16 cellular contexts compared by ENCODE assay signal in the genomic region with DNA sequence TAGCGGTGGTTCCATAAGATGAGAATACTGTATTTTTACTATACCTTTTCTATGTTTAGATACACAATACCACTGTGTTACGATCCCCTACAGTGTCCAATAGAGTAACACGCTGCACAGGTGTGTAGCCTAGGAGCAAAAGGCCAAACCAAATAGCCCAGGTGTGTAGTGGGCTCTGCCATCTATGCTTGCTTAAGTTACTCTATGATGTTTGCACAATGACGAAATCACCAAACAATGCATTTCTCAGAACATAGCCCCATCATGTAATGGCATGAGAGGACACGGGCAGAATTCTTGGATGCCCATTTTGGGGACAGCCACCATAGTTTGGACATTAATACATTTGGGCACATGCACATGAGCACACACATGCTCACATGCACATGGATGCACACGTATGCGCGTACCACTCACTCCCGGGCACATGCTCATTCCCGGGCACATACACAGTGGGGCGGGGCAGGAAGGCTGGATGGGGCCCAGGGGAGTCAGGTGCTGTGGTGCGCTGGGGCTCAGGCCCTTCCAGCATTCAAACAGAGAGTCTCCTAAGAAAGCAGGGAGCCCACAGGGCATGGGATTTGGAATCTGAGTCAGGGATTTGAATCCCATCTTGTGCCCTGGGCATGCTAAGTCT.
"Had no signal": no experiment of that assay in that cellular context is flagged by ENCODE, and none has a peak within 500 bp of the region (broad histone marks: within the 10 kb centered on the region; RNA-seq: fewer than 3 reads in every experiment).

No MANE protein-coding gene starts in this region.

- ATAC-seq: activated CD4-positive, alpha-beta T cell treated with anti-CD3 and anti-CD28 coated beads for 36 hours; activated naive CD8-positive, alpha-beta T cell treated with anti-CD3 and anti-CD28 coated beads, Interleukin-2, amount 50 U/mL, for 24 hours; foreskin keratinocyte; psoas muscle; right cardiac atrium; stimulated activated naive CD8-positive, alpha-beta T cell treated with anti-CD3 and anti-CD28 coated beads, Interleukin-15, amount 100 ng/mL, for 72 hours; T-cell had no signal

- H3K4me1 ChIP-seq: colonic mucosa, foreskin keratinocyte had no signal

- H3K36me3 ChIP-seq: colonic mucosa had no signal

- H3K27ac ChIP-seq: colonic mucosa, foreskin keratinocyte, psoas muscle had no signal

- DNase-seq: activated CD4-positive, alpha-beta memory T cell treated with anti-CD3 and anti-CD28 coated beads for 36 hours; activated CD4-positive, alpha-beta T cell treated with anti-CD3 and anti-CD28 coated beads for 36 hours; activated naive CD4-positive, alpha-beta T cell treated with anti-CD3 and anti-CD28 coated beads for 36 hours; activated naive CD8-positive, alpha-beta T cell treated with anti-CD3 and anti-CD28 coated beads, Interleukin-2, amount 50 U/mL, for 24 hours; activated T-cell treated with anti-CD3 and anti-CD28 coated beads, Interleukin-2, amount 50 U/mL, for 1 hour; anterior cingulate cortex; colonic mucosa; endodermal cell; foreskin keratinocyte; hippocampal formation; islet precursor cell; mammary epithelial cell; psoas muscle; right cardiac atrium; stimulated activated naive CD8-positive, alpha-beta T cell treated with anti-CD3 and anti-CD28 coated beads, Interleukin-15, amount 100 ng/mL, for 72 hours; T-cell had no signal

- H3K27me3 ChIP-seq: colonic mucosa, foreskin keratinocyte had no signal

- H3K4me3 ChIP-seq: colonic mucosa, psoas muscle had no signal

- H3K9me3 ChIP-seq: colonic mucosa, psoas muscle had no signal
